ENCODE assay signal across 8 cellular contexts in the genomic region with DNA sequence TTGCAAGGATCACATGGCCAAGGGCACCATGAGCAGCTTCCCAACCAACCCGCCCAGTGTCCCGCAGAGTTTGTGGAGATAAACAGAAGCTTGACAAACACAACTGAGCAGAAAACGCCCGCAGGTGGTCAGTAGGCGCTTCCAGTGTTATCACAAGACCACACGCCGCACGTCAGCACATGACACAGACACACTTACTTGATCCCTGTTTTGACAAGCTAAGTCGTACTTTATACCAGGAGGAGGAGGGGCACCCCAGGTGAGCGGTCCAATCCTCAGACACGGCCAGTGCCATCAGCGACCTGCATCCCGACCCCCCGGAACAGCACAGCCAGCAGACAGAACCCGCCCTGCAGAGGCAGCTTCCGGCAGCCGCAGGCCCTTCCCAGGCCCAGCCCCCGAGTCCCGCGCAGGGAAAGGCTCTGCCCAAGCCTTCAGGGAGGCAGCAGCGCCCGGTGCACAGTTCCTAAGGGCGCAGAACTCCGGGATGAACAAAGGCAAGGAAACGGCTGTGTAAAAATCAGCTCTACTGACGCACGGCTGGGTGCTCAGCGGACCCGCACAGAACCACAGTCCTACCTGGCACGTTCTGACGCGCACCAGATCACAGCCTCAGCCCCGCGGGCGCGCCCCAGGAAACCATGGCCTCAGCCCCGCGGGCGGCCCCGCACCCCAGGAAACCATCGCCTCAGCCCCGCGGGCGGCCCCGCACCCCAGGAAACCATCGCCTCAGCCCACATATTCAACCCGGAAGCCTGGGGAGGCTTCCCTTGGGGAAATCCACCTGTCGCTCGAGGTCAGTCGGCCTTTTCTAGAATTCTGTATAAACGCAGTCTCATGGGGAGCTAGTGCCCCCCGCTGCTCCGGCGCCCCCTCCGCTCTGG. TPM values are rescaled to one million over a fixed set of nuclear protein-coding genes. Genes with fewer than 3 reads are reported as not detected.
DNase-seq lines count a peak whose midpoint lies in the region; TF ChIP-seq lines count a peak whose summit lies in the region.

No MANE protein-coding gene starts in this region.

- H3K27me3 ChIP-seq in mucosa of stomach (ENCODE audit: control insufficient read depth, insufficient read depth, low read length) (no peaks in the 10 kb centered on the region), sigmoid colon (no peaks in the 10 kb centered on the region)

- TF ChIP-seq EP300 in sigmoid colon (IDR thresholded peaks at IDR 0.05) = no peak

- no peak for TF ChIP-seq CTCF in sigmoid colon (IDR thresholded peaks at IDR 0.05)

- H3K36me3 ChIP-seq in mucosa of stomach (ENCODE audit: control insufficient read depth, insufficient read depth, low read length) = no peaks in the 10 kb centered on the region
- no peaks in the 10 kb centered on the region for H3K36me3 ChIP-seq in sigmoid colon

- H3K9me3 ChIP-seq in mucosa of stomach (ENCODE audit: control insufficient read depth, low read length) (no peaks in the 10 kb centered on the region), sigmoid colon (no peaks in the 10 kb centered on the region)

- DNase-seq in COLO668 (lab: John Stamatoyannopoulos, UW; ENCODE audit: unreplicated experiment) = peak; percentile 93
- peak; percentile 32 for DNase-seq in KBM-7
- DNase-seq in activated T-helper 1 cell treated with anti-CD3 and anti-CD28 coated beads, Interleukin-2, amount 50 U/mL, for 16 hours (ENCODE audit: low read depth in 1 of 2, low spot score in 1 of 2) = peak; percentile 40 to 53
- DNase-seq in NCI-H128 (lab: John Stamatoyannopoulos, UW; ENCODE audit: unreplicated experiment) = no peak
- no peak for DNase-seq in HCEC 1CT
- no peak for DNase-seq in sigmoid colon
- DNase-seq in RKO (ENCODE audit: low spot score) = no peak

- peaks cover 41% of the 10 kb centered on the region for H3K4me1 ChIP-seq in mucosa of stomach (ENCODE audit: control insufficient read depth, insufficient read depth, low read length)
- H3K4me1 ChIP-seq in sigmoid colon = peaks cover 0 to 14% (median 11%) of the 10 kb centered on the region in 4 donors

- in situ Hi-C loops in KBM-7 (cut with MboI; ENCODE audit: low pct_unique_long_range_greater_than_20kb, low sequenced_read_pairs) = no loop called here

- WGBS in sigmoid colon, 2 donors = 45 to 53% methylated on average over 55 of the region's 55 CpGs

- no peak overlapping the region for H3K27ac ChIP-seq in sigmoid colon

- intact Hi-C loops in sigmoid colon (cut with DNase I) = loop anchor here (5.0 kb wide), 1 partner anchor 48 kb away; the partner anchor contains the start of gene MRPL28

- TF ChIP-seq POLR2A in sigmoid colon (IDR thresholded peaks at IDR 0.05) = no peak

- H3K4me3 ChIP-seq in mucosa of stomach (ENCODE audit: low read length) (no peak overlapping the region), sigmoid colon (peak overlapping the region in 1 of 4 donors; percentile 12)

- peak overlapping the region; percentile 48 for H3K9ac ChIP-seq in mucosa of stomach (ENCODE audit: low read length)

RNA-seq across cellular contexts. Expression of gene AXIN1, which starts 27.8 kb away (rescaled TPM):
- total RNA-seq in sigmoid colon = 10 to 100 TPM; 17.9 to 29.9 (median 20.9) TPM
- polyA plus RNA-seq in sigmoid colon = 10 to 100 TPM; 28.2 to 33.4 (median 30.3) TPM

RNA-seq across cellular contexts. Expression of gene PDIA2, which starts 41.7 kb away (rescaled TPM):
- total RNA-seq in sigmoid colon = 1 to 10 TPM in 1 of 4 donors, under 1 TPM in 3; 0.71 to 5.5 (median 0.82) TPM
- polyA plus RNA-seq in sigmoid colon = 1 to 10 TPM in 1 of 3 donors, under 1 TPM in 1, not detected in 1; 0.60 to 3.0 TPM

RNA-seq across cellular contexts. Expression of gene ARHGDIG, which starts 44.3 kb away (rescaled TPM):
- 1 to 10 TPM; 3.5 to 5.7 (median 5.0) TPM for total RNA-seq in sigmoid colon
- 1 to 10 TPM in 2 of 3 donors, not detected in 1; 1.6 to 5.2 TPM for polyA plus RNA-seq in sigmoid colon

RNA-seq across cellular contexts. Expression of gene MRPL28, which starts 45.6 kb away (rescaled TPM):
- 10 to 100 TPM; 49.6 to 77.4 (median 62.0) TPM for total RNA-seq in sigmoid colon
- 10 to 100 TPM; 74.5 to 95.9 (median 78.4) TPM for polyA plus RNA-seq in sigmoid colon

RNA-seq across cellular contexts. Expression of gene RGS11, which starts 48.9 kb away (rescaled TPM):
- 10 to 100 TPM in 2 of 4 donors, 1 to 10 TPM in 2; 6.4 to 24.9 (median 9.5) TPM for total RNA-seq in sigmoid colon
- 1 to 10 TPM in 2 of 3 donors, under 1 TPM in 1; 0.23 to 4.0 (median 1.8) TPM for polyA plus RNA-seq in sigmoid colon

Comparison
In these comparisons a context has a peak if more than half of its experiments do, and no peak if none do; other contexts are left out.
1. DNase-seq: peak in COLO668 (single experiment), KBM-7 (single experiment) and activated T-helper 1 cell treated with anti-CD3 and anti-CD28 coated beads, Interleukin-2, amount 50 U/mL, for 16 hours (2 of 2); none in NCI-H128 (single experiment), HCEC 1CT (single experiment), sigmoid colon (single experiment) and RKO (single experiment).